1 cellular context compared by ENCODE assay signal in genomic region chr12:131349397-131350127, GRCh38.
TF ChIP-seq lines count a peak whose summit lies in the region.

No MANE protein-coding gene starts in this region.

TF ChIP-seq in K562, 482 proteins besides CTCF, POLR2A, EP300 and RAD21 (continued from another document):
- TF ChIP-seq ZBTB40 (IDR thresholded peaks at IDR 0.05) (0 out of 2 replicates have a peak, but pooled peaks have one; percentile 22), ZBTB40 (CRISPR knock-in tag; IDR thresholded peaks at IDR 0.05) (no peak), TCF15 (CRISPR knock-in tag; IDR thresholded peaks at IDR 0.05) (peak; percentile 43; the same call in 1 of the 2 replicates), MBD1 (CRISPR knock-in tag; IDR thresholded peaks at IDR 0.05) (0 out of 2 replicates have a peak, but pooled peaks have one; percentile 64), ETV5 (CRISPR knock-in tag; IDR thresholded peaks at IDR 0.05; ENCODE audit: low read depth) (no peak), ERF (CRISPR knock-in tag; IDR thresholded peaks at IDR 0.05) (0 out of 2 replicates have a peak, but pooled peaks have one; percentile 31), ZNF197 (CRISPR knock-in tag; IDR thresholded peaks at IDR 0.05; ENCODE audit: low read depth) (no peak), ZNF609 (CRISPR knock-in tag; IDR thresholded peaks at IDR 0.05; ENCODE audit: borderline replicate concordance) (0 out of 2 replicates have a peak, but pooled peaks have one; percentile 24), GATAD2B (IDR thresholded peaks at IDR 0.05; ENCODE audit: borderline replicate concordance) (no peak), TRIM28 (IDR thresholded peaks at IDR 0.05) (no peak), ZNF644 (tag; IDR thresholded peaks at IDR 0.05; ENCODE audit: low read depth) (peak; percentile 54; the same call in 1 of the 2 replicates), ZNF41 (CRISPR knock-in tag; conservative IDR thresholded peaks at IDR 0.05) (0 out of 2 replicates have a peak, but pooled peaks have one; percentile 3), NFRKB (IDR thresholded peaks at IDR 0.05; ENCODE audit: low read depth) (peak; percentile 63; the same call in 1 of the 2 replicates), HOXB6 (CRISPR knock-in tag; IDR thresholded peaks at IDR 0.05; ENCODE audit: borderline replicate concordance) (no peak), TBL1XR1 (IDR thresholded peaks at IDR 0.05; ENCODE audit: low read length in 2 of 2) (no peak), MTF1 (CRISPR knock-in tag; IDR thresholded peaks at IDR 0.05; ENCODE audit: borderline replicate concordance) (peak; percentile 48; the same call in 1 of the 2 replicates), CREB3 (tag; conservative IDR thresholded peaks at IDR 0.05; ENCODE audit: low read depth) (peak; percentile 53; the same call in 1 of the 2 replicates), NR4A1 (CRISPR knock-in tag; IDR thresholded peaks at IDR 0.05) (no peak), NR4A1 (tag; IDR thresholded peaks at IDR 0.05) (peak; percentile 58; the same call in 1 of the 2 replicates), TAF15 (IDR thresholded peaks at IDR 0.05; ENCODE audit: low read depth, low read length) (no peak), HINFP (tag; conservative IDR thresholded peaks at IDR 0.05; ENCODE audit: low read depth) (no peak), TFAP4 (CRISPR knock-in tag; IDR thresholded peaks at IDR 0.05; ENCODE audit: borderline replicate concordance) (0 out of 2 replicates have a peak, but pooled peaks have one; percentile 1), ID3 (CRISPR knock-in tag; IDR thresholded peaks at IDR 0.05) (no peak), ID3 (tag; IDR thresholded peaks at IDR 0.05) (0 out of 2 replicates have a peak, but pooled peaks have one; percentile 9), NFIC (IDR thresholded peaks at IDR 0.05) (peak; percentile 61), NFXL1 (CRISPR knock-in tag; IDR thresholded peaks at IDR 0.05) (0 out of 2 replicates have a peak, but pooled peaks have one; percentile 12), L3MBTL2 (IDR thresholded peaks at IDR 0.05) (peak; percentile 21; the same call in 1 of the 2 replicates)
